In the genomic region with DNA sequence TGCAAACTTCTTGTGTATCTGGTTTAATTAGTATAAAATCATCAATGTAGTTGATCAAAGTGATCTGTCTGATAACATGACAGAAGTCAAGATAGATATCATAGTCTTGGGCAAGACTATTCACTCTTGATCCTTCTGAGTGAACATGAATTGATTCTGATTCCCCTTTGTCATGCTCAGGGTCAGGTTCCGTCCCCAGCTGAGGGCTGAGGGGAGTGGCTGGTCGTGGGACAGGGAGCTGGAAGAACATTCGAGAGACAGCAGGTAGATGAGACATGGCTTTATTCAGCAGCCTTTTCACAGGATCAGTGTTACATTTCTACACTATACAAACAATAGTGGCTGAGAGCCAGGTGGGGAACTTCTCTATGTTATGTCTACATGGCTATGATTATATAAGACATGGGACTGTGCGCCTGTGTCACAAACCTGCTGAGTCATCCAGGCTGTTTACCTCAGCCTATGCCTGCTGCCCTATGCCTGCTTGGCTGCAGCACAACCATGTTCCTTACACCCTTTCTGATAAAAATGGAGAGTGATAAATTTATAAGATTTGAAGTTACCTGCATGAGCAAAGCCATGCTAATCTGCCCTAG, we compare ENCODE assay signal across 2 cellular contexts.
TF ChIP-seq lines count a peak whose summit lies in the region.

No MANE protein-coding gene starts in this region.

TF ChIP-seq in SK-N-SH treated with all-trans-retinoic acid at 6 μM for 48 hours, 23 proteins besides CTCF, POLR2A, EP300 and RAD21:
- TF ChIP-seq, protein P1, sequence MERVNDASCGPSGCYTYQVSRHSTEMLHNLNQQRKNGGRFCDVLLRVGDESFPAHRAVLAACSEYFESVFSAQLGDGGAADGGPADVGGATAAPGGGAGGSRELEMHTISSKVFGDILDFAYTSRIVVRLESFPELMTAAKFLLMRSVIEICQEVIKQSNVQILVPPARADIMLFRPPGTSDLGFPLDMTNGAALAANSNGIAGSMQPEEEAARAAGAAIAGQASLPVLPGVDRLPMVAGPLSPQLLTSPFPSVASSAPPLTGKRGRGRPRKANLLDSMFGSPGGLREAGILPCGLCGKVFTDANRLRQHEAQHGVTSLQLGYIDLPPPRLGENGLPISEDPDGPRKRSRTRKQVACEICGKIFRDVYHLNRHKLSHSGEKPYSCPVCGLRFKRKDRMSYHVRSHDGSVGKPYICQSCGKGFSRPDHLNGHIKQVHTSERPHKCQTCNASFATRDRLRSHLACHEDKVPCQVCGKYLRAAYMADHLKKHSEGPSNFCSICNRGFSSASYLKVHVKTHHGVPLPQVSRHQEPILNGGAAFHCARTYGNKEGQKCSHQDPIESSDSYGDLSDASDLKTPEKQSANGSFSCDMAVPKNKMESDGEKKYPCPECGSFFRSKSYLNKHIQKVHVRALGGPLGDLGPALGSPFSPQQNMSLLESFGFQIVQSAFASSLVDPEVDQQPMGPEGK (CRISPR knock-in tag; IDR thresholded peaks at IDR 0.05; ENCODE audit: borderline replicate concordance) = no peak
- TF ChIP-seq SNAI2 (CRISPR knock-in tag; IDR thresholded peaks at IDR 0.05) (no peak), ZNF565 (CRISPR knock-in tag; conservative IDR thresholded peaks at IDR 0.05; ENCODE audit: low read depth) (no peak), ZFP30 (CRISPR knock-in tag; IDR thresholded peaks at IDR 0.05) (no peak), BACH2 (CRISPR knock-in tag; IDR thresholded peaks at IDR 0.05; ENCODE audit: borderline replicate concordance) (no peak), RARB (CRISPR knock-in tag; IDR thresholded peaks at IDR 0.05) (no peak), ARNTL (CRISPR knock-in tag; IDR thresholded peaks at IDR 0.05; ENCODE audit: borderline replicate concordance, low read depth) (no peak), TCF4 (CRISPR knock-in tag; IDR thresholded peaks at IDR 0.05; ENCODE audit: borderline replicate concordance) (no peak), ZNF70 (CRISPR knock-in tag; IDR thresholded peaks at IDR 0.05) (no peak), ISL1 (CRISPR knock-in tag; IDR thresholded peaks at IDR 0.05) (no peak), PPARA (CRISPR knock-in tag; IDR thresholded peaks at IDR 0.05; ENCODE audit: borderline replicate concordance) (no peak), ZFP3 (CRISPR knock-in tag; IDR thresholded peaks at IDR 0.05) (no peak), ESRRG (CRISPR knock-in tag; IDR thresholded peaks at IDR 0.05) (no peak), ZNF8 (CRISPR knock-in tag; IDR thresholded peaks at IDR 0.05) (no peak), TOX (CRISPR knock-in tag; IDR thresholded peaks at IDR 0.05; ENCODE audit: borderline replicate concordance) (no peak), OSR1 (CRISPR knock-in tag; IDR thresholded peaks at IDR 0.05) (no peak), GLIS3 (CRISPR knock-in tag; IDR thresholded peaks at IDR 0.05) (no peak)
- TF ChIP-seq, protein P2, sequence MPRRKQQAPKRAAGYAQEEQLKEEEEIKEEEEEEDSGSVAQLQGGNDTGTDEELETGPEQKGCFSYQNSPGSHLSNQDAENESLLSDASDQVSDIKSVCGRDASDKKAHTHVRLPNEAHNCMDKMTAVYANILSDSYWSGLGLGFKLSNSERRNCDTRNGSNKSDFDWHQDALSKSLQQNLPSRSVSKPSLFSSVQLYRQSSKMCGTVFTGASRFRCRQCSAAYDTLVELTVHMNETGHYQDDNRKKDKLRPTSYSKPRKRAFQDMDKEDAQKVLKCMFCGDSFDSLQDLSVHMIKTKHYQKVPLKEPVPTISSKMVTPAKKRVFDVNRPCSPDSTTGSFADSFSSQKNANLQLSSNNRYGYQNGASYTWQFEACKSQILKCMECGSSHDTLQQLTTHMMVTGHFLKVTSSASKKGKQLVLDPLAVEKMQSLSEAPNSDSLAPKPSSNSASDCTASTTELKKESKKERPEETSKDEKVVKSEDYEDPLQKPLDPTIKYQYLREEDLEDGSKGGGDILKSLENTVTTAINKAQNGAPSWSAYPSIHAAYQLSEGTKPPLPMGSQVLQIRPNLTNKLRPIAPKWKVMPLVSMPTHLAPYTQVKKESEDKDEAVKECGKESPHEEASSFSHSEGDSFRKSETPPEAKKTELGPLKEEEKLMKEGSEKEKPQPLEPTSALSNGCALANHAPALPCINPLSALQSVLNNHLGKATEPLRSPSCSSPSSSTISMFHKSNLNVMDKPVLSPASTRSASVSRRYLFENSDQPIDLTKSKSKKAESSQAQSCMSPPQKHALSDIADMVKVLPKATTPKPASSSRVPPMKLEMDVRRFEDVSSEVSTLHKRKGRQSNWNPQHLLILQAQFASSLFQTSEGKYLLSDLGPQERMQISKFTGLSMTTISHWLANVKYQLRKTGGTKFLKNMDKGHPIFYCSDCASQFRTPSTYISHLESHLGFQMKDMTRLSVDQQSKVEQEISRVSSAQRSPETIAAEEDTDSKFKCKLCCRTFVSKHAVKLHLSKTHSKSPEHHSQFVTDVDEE (CRISPR knock-in tag; IDR thresholded peaks at IDR 0.05) = no peak
- TF ChIP-seq, protein P3, sequence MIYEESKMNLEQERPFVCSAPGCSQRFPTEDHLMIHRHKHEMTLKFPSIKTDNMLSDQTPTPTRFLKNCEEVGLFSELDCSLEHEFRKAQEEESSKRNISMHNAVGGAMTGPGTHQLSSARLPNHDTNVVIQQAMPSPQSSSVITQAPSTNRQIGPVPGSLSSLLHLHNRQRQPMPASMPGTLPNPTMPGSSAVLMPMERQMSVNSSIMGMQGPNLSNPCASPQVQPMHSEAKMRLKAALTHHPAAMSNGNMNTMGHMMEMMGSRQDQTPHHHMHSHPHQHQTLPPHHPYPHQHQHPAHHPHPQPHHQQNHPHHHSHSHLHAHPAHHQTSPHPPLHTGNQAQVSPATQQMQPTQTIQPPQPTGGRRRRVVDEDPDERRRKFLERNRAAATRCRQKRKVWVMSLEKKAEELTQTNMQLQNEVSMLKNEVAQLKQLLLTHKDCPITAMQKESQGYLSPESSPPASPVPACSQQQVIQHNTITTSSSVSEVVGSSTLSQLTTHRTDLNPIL (CRISPR knock-in tag; IDR thresholded peaks at IDR 0.05; ENCODE audit: low read depth) = no peak

TF ChIP-seq in SK-N-SH, 30 proteins besides CTCF, POLR2A, EP300 and RAD21 (continued from another document):
- TF ChIP-seq MEF2A (IDR thresholded peaks at IDR 0.05; ENCODE audit: borderline replicate concordance, low read depth) (no peak), RCOR1 (IDR thresholded peaks at IDR 0.05; ENCODE audit: low read length) (no peak), RXRA (IDR thresholded peaks at IDR 0.05; ENCODE audit: borderline replicate concordance, low read depth) (no peak), EZH2phosphoT487 (IDR thresholded peaks at IDR 0.05; ENCODE audit: borderline replicate concordance, low read depth) (no peak), JUND (IDR thresholded peaks at IDR 0.05) (no peak), ELF1 (IDR thresholded peaks at IDR 0.05) (no peak), TEAD4 (IDR thresholded peaks at IDR 0.05; ENCODE audit: borderline replicate concordance, insufficient read depth) (no peak), SIN3A (IDR thresholded peaks at IDR 0.05; ENCODE audit: borderline replicate concordance, low read depth, low read length) (no peak), POLR2AphosphoS5 (IDR thresholded peaks at IDR 0.05; ENCODE audit: low read depth, low read length) (no peak)
- TF ChIP-seq, protein P4, sequence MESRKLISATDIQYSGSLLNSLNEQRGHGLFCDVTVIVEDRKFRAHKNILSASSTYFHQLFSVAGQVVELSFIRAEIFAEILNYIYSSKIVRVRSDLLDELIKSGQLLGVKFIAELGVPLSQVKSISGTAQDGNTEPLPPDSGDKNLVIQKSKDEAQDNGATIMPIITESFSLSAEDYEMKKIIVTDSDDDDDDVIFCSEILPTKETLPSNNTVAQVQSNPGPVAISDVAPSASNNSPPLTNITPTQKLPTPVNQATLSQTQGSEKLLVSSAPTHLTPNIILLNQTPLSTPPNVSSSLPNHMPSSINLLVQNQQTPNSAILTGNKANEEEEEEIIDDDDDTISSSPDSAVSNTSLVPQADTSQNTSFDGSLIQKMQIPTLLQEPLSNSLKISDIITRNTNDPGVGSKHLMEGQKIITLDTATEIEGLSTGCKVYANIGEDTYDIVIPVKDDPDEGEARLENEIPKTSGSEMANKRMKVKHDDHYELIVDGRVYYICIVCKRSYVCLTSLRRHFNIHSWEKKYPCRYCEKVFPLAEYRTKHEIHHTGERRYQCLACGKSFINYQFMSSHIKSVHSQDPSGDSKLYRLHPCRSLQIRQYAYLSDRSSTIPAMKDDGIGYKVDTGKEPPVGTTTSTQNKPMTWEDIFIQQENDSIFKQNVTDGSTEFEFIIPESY (IDR thresholded peaks at IDR 0.05; ENCODE audit: borderline replicate concordance, low read depth) = no peak
- TF ChIP-seq, protein P5, sequence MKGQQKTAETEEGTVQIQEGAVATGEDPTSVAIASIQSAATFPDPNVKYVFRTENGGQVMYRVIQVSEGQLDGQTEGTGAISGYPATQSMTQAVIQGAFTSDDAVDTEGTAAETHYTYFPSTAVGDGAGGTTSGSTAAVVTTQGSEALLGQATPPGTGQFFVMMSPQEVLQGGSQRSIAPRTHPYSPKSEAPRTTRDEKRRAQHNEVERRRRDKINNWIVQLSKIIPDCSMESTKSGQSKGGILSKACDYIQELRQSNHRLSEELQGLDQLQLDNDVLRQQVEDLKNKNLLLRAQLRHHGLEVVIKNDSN (IDR thresholded peaks at IDR 0.05; ENCODE audit: borderline replicate concordance, low read depth) = no peak
- TF ChIP-seq, protein P6, sequence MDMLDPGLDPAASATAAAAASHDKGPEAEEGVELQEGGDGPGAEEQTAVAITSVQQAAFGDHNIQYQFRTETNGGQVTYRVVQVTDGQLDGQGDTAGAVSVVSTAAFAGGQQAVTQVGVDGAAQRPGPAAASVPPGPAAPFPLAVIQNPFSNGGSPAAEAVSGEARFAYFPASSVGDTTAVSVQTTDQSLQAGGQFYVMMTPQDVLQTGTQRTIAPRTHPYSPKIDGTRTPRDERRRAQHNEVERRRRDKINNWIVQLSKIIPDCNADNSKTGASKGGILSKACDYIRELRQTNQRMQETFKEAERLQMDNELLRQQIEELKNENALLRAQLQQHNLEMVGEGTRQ (IDR thresholded peaks at IDR 0.05; ENCODE audit: borderline replicate concordance, low read depth, low read length) = no peak
- TF ChIP-seq, protein P7, sequence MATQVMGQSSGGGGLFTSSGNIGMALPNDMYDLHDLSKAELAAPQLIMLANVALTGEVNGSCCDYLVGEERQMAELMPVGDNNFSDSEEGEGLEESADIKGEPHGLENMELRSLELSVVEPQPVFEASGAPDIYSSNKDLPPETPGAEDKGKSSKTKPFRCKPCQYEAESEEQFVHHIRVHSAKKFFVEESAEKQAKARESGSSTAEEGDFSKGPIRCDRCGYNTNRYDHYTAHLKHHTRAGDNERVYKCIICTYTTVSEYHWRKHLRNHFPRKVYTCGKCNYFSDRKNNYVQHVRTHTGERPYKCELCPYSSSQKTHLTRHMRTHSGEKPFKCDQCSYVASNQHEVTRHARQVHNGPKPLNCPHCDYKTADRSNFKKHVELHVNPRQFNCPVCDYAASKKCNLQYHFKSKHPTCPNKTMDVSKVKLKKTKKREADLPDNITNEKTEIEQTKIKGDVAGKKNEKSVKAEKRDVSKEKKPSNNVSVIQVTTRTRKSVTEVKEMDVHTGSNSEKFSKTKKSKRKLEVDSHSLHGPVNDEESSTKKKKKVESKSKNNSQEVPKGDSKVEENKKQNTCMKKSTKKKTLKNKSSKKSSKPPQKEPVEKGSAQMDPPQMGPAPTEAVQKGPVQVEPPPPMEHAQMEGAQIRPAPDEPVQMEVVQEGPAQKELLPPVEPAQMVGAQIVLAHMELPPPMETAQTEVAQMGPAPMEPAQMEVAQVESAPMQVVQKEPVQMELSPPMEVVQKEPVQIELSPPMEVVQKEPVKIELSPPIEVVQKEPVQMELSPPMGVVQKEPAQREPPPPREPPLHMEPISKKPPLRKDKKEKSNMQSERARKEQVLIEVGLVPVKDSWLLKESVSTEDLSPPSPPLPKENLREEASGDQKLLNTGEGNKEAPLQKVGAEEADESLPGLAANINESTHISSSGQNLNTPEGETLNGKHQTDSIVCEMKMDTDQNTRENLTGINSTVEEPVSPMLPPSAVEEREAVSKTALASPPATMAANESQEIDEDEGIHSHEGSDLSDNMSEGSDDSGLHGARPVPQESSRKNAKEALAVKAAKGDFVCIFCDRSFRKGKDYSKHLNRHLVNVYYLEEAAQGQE (IDR thresholded peaks at IDR 0.05; ENCODE audit: low read depth, low read length) = no peak
- TF ChIP-seq, protein P8, sequence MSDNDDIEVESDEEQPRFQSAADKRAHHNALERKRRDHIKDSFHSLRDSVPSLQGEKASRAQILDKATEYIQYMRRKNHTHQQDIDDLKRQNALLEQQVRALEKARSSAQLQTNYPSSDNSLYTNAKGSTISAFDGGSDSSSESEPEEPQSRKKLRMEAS (IDR thresholded peaks at IDR 0.05; ENCODE audit: low read depth) = no peak
